19 cellular contexts compared by ENCODE assay signal in the genomic region with DNA sequence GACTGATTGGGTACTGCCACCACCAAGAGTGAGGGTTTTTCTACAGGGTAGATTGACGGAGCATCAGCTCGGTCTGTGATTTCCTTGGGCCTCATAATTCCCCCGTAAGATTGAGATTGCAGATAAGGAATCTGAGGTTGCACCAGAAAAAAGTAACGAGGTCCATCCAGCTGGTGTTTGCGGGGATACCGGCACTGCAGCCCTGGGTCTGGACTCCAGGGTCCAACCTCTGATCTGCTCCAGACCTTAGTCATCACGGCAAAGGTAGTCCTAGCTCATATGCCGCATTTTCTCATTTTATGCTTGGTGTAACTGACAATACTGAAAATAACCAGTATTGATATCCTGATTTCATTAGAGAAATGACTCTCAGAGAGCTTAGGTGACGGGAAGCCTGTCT. TPM values are rescaled to one million over a fixed set of nuclear protein-coding genes. Genes with fewer than 3 reads are reported as not detected.
DNase-seq lines count a peak whose midpoint lies in the region; ATAC-seq and TF ChIP-seq lines count a peak whose summit lies in the region.
"Had no signal": no experiment of that assay in that cellular context is flagged by ENCODE, and none has a peak within 500 bp of the region (broad histone marks: within the 10 kb centered on the region; RNA-seq: fewer than 3 reads in every experiment).

No MANE protein-coding gene starts in this region.

- peaks cover 36% of the 10 kb centered on the region for H3K36me3 Mint-ChIP-seq in T-helper 1 cell treated with Interleukin-12 subunit alpha and Interleukin-12 subunit beta and Interleukin-4 antibody, amounts not matched to agents 30 μg/mL and 1 μg/mL, for 36 hours (ENCODE audit: low read depth)
- H3K36me3 Mint-ChIP-seq in activated CD4-positive, alpha-beta memory T cell treated with anti-CD3 and anti-CD28 coated beads, Interleukin-2, amount 10 ng/mL, durations not matched to agents 7 days and 5 days (ENCODE audit: low read depth) = peaks cover 57% of the 10 kb centered on the region

- peak overlapping the region; percentile 47 for H3K27ac Mint-ChIP-seq in T-helper 1 cell treated with Interleukin-12 subunit alpha and Interleukin-12 subunit beta and Interleukin-4 antibody, amounts not matched to agents 30 μg/mL and 1 μg/mL, for 36 hours
- H3K27ac Mint-ChIP-seq in activated CD4-positive, alpha-beta memory T cell treated with anti-CD3 and anti-CD28 coated beads, Interleukin-2, amount 10 ng/mL, durations not matched to agents 7 days and 5 days = peak overlapping the region; percentile 72
- H3K27ac Mint-ChIP-seq: mesothelial cell of epicardium had no signal

- H3K9me3 Mint-ChIP-seq in T-helper 1 cell treated with Interleukin-12 subunit alpha and Interleukin-12 subunit beta and Interleukin-4 antibody, amounts not matched to agents 30 μg/mL and 1 μg/mL, for 36 hours = no peaks in the 10 kb centered on the region
- no peaks in the 10 kb centered on the region for H3K9me3 Mint-ChIP-seq in activated CD4-positive, alpha-beta memory T cell treated with anti-CD3 and anti-CD28 coated beads, Interleukin-2, amount 10 ng/mL, durations not matched to agents 7 days and 5 days

- CTCF ChIA-PET in activated CD4-positive, alpha-beta memory T cell treated with anti-CD3 and anti-CD28 coated beads, Interleukin-2, amount 10 ng/mL, durations not matched to agents 7 days and 5 days (lab: Charles Lee) = interaction anchor here (0.6 to 2.6 kb wide), 9 partner anchors 11 to 1854 kb away, joined by 3 to 7 read pairs (median 3); no protein-coding TSS in a partner anchor

- H3K4me3 ChIP-seq in GM12865 (ENCODE audit: low read depth, low read length) = no peak overlapping the region
- H3K4me3 ChIP-seq: esophagus squamous epithelium, heart right ventricle, tibial nerve had no signal

- DNase-seq in T-helper 1 cell (no peak), GM12865 (ENCODE audit: low read depth) (peak; percentile 56), mesenteric fat pad (ENCODE audit: low spot score) (peak; percentile 28), NCI-H2196 (lab: John Stamatoyannopoulos, UW; ENCODE audit: unreplicated experiment) (no peak), amygdala (lab: John Stamatoyannopoulos, UW) (no peak)
- DNase-seq in activated CD4-positive, alpha-beta memory T cell treated with anti-CD3 and anti-CD28 coated beads, Interleukin-2, amount 10 ng/mL, durations not matched to agents 7 days and 5 days = no peak
- DNase-seq: 8988T; esophagus squamous epithelium; H7; heart right ventricle; NCI-H187 treated with DMSO at 0.1 percent for 48 hours; NCI-H510A; nucleus accumbens; stimulated activated CD4-positive, alpha-beta T cell treated with anti-CD3 and anti-CD28 coated beads, Interleukin-2, amount 100 ng/mL, for 24 hours had no signal

- H3K27me3 Mint-ChIP-seq in T-helper 1 cell treated with Interleukin-12 subunit alpha and Interleukin-12 subunit beta and Interleukin-4 antibody, amounts not matched to agents 30 μg/mL and 1 μg/mL, for 36 hours (ENCODE audit: low read depth) = no peaks in the 10 kb centered on the region
- no peaks in the 10 kb centered on the region for H3K27me3 Mint-ChIP-seq in activated CD4-positive, alpha-beta memory T cell treated with anti-CD3 and anti-CD28 coated beads, Interleukin-2, amount 10 ng/mL, durations not matched to agents 7 days and 5 days

- H3K4me3 Mint-ChIP-seq in T-helper 1 cell treated with Interleukin-12 subunit alpha and Interleukin-12 subunit beta and Interleukin-4 antibody, amounts not matched to agents 30 μg/mL and 1 μg/mL, for 36 hours = peak overlapping the region; percentile 61
- H3K4me3 Mint-ChIP-seq in activated CD4-positive, alpha-beta memory T cell treated with anti-CD3 and anti-CD28 coated beads, Interleukin-2, amount 10 ng/mL, durations not matched to agents 7 days and 5 days = peak overlapping the region; percentile 52
- H3K4me3 Mint-ChIP-seq: mesothelial cell of epicardium had no signal

- POLR2A ChIA-PET in activated CD4-positive, alpha-beta memory T cell treated with anti-CD3 and anti-CD28 coated beads, Interleukin-2, amount 10 ng/mL, durations not matched to agents 7 days and 5 days (lab: Charles Lee) = interaction anchor here (0.6 to 2.8 kb wide), 4 partner anchors 23 to 219 kb away, joined by 3 to 11 read pairs (median 3); no protein-coding TSS in a partner anchor

- peaks cover 54% of the 10 kb centered on the region for H3K4me1 Mint-ChIP-seq in T-helper 1 cell treated with Interleukin-12 subunit alpha and Interleukin-12 subunit beta and Interleukin-4 antibody, amounts not matched to agents 30 μg/mL and 1 μg/mL, for 36 hours (ENCODE audit: low read depth)
- H3K4me1 Mint-ChIP-seq in activated CD4-positive, alpha-beta memory T cell treated with anti-CD3 and anti-CD28 coated beads, Interleukin-2, amount 10 ng/mL, durations not matched to agents 7 days and 5 days = peaks cover 67% of the 10 kb centered on the region

- TF ChIP-seq CTCF in GM12865 (IDR thresholded peaks at IDR 0.05; ENCODE audit: insufficient read depth, low read depth, low read length, missing control alignments) = no peak

- ATAC-seq in HG03135 (IDR thresholded peaks at IDR 0.05; ENCODE audit: unreplicated experiment) = no peak
- ATAC-seq: heart right ventricle, sciatic nerve had no signal

RNA-seq across cellular contexts. Expression of gene CARD11, which starts 3.9 kb away (rescaled TPM):
- 100 to 1,000 TPM; 163 TPM for total RNA-seq in activated CD4-positive, alpha-beta memory T cell treated with anti-CD3 and anti-CD28 coated beads, Interleukin-2, amount 10 ng/mL, durations not matched to agents 7 days and 5 days
- total RNA-seq in mesenteric fat pad = 0.42 TPM

Comparison
In these comparisons a context has a peak if more than half of its experiments do, and no peak if none do; other contexts are left out.
1. DNase-seq: peak in GM12865 (single experiment) and mesenteric fat pad (single experiment); none in T-helper 1 cell (0 of 5), activated CD4-positive, alpha-beta memory T cell treated with anti-CD3 and anti-CD28 coated beads, Interleukin-2, amount 10 ng/mL, durations not matched to agents 7 days and 5 days (single experiment), NCI-H2196 (single experiment) and amygdala (0 of 56).
2. RNA of gene CARD11, which starts 3.9 kb away (total RNA-seq): 163 TPM in activated CD4-positive, alpha-beta memory T cell treated with anti-CD3 and anti-CD28 coated beads, Interleukin-2, amount 10 ng/mL, durations not matched to agents 7 days and 5 days; 0.42 TPM in mesenteric fat pad (single experiment); every median in the first group is over 100 times any median in the second.